3 cellular contexts compared by ENCODE assay signal in the genomic region with DNA sequence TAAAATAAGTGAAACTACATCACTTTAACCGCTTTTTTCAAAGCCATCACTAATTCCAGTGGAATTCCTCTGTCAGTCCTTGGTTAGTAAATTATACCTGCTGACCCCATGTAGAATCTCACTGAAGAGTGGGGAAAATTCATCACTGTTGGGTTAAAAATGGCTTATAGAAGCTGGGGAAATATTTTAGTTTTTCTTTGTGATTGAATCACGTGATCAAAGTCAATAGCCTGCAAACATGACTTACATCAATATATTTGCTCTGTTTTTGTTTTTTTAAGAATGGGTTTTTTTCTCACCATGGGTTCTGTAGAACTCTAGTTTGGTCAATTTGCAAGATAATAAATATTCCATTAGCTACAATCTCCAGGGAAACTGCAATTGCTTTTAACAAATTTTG.
TF ChIP-seq lines count a peak whose summit lies in the region.

No MANE protein-coding gene starts in this region.

TF ChIP-seq in HepG2, 621 proteins besides CTCF, POLR2A, EP300 and RAD21:
- no peak for TF ChIP-seq PAX8 (CRISPR knock-in tag; IDR thresholded peaks at IDR 0.05; ENCODE audit: borderline replicate concordance)
- TF ChIP-seq RAD51 (IDR thresholded peaks at IDR 0.05; ENCODE audit: borderline replicate concordance) = peak; percentile 35; the same call in 1 of the 2 replicates
- TF ChIP-seq, protein P1, sequence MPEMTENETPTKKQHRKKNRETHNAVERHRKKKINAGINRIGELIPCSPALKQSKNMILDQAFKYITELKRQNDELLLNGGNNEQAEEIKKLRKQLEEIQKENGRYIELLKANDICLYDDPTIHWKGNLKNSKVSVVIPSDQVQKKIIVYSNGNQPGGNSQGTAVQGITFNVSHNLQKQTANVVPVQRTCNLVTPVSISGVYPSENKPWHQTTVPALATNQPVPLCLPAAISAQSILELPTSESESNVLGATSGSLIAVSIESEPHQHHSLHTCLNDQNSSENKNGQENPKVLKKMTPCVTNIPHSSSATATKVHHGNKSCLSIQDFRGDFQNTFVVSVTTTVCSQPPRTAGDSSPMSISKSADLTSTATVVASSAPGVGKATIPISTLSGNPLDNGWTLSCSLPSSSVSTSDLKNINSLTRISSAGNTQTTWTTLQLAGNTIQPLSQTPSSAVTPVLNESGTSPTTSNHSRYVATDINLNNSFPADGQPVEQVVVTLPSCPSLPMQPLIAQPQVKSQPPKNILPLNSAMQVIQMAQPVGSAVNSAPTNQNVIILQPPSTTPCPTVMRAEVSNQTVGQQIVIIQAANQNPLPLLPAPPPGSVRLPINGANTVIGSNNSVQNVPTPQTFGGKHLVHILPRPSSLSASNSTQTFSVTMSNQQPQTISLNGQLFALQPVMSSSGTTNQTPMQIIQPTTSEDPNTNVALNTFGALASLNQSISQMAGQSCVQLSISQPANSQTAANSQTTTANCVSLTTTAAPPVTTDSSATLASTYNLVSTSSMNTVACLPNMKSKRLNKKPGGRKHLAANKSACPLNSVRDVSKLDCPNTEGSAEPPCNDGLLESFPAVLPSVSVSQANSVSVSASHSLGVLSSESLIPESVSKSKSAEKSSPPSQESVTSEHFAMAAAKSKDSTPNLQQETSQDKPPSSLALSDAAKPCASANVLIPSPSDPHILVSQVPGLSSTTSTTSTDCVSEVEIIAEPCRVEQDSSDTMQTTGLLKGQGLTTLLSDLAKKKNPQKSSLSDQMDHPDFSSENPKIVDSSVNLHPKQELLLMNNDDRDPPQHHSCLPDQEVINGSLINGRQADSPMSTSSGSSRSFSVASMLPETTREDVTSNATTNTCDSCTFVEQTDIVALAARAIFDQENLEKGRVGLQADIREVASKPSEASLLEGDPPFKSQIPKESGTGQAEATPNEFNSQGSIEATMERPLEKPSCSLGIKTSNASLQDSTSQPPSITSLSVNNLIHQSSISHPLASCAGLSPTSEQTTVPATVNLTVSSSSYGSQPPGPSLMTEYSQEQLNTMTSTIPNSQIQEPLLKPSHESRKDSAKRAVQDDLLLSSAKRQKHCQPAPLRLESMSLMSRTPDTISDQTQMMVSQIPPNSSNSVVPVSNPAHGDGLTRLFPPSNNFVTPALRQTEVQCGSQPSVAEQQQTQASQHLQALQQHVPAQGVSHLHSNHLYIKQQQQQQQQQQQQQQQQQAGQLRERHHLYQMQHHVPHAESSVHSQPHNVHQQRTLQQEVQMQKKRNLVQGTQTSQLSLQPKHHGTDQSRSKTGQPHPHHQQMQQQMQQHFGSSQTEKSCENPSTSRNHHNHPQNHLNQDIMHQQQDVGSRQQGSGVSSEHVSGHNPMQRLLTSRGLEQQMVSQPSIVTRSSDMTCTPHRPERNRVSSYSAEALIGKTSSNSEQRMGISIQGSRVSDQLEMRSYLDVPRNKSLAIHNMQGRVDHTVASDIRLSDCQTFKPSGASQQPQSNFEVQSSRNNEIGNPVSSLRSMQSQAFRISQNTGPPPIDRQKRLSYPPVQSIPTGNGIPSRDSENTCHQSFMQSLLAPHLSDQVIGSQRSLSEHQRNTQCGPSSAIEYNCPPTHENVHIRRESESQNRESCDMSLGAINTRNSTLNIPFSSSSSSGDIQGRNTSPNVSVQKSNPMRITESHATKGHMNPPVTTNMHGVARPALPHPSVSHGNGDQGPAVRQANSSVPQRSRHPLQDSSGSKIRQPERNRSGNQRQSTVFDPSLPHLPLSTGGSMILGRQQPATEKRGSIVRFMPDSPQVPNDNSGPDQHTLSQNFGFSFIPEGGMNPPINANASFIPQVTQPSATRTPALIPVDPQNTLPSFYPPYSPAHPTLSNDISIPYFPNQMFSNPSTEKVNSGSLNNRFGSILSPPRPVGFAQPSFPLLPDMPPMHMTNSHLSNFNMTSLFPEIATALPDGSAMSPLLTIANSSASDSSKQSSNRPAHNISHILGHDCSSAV (CRISPR knock-in tag; IDR thresholded peaks at IDR 0.05; ENCODE audit: borderline replicate concordance) = no peak
- no peak for TF ChIP-seq POLR2AphosphoS5 (IDR thresholded peaks at IDR 0.05; ENCODE audit: low read depth, low read length)
- TF ChIP-seq, protein P2, sequence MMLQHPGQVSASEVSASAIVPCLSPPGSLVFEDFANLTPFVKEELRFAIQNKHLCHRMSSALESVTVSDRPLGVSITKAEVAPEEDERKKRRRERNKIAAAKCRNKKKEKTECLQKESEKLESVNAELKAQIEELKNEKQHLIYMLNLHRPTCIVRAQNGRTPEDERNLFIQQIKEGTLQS (CRISPR knock-in tag; IDR thresholded peaks at IDR 0.05) = no peak
- TF ChIP-seq ARNT2 (CRISPR knock-in tag; IDR thresholded peaks at IDR 0.05; ENCODE audit: low read depth) = no peak
- no peak for TF ChIP-seq ZNF530 (CRISPR knock-in tag; IDR thresholded peaks at IDR 0.05; ENCODE audit: low read depth)
- TF ChIP-seq FOSL2 (CRISPR knock-in tag; IDR thresholded peaks at IDR 0.05) = no peak

TF ChIP-seq in GM12878, 131 proteins besides CTCF, POLR2A, EP300 and RAD21:
- TF ChIP-seq RAD51 (IDR thresholded peaks at IDR 0.05) (peak; percentile 57; the same call in 1 of the 2 replicates), ZNF217 (IDR thresholded peaks at IDR 0.05) (no peak)

TF ChIP-seq in K562, 482 proteins besides CTCF, POLR2A, EP300 and RAD21:
- TF ChIP-seq, protein P3, sequence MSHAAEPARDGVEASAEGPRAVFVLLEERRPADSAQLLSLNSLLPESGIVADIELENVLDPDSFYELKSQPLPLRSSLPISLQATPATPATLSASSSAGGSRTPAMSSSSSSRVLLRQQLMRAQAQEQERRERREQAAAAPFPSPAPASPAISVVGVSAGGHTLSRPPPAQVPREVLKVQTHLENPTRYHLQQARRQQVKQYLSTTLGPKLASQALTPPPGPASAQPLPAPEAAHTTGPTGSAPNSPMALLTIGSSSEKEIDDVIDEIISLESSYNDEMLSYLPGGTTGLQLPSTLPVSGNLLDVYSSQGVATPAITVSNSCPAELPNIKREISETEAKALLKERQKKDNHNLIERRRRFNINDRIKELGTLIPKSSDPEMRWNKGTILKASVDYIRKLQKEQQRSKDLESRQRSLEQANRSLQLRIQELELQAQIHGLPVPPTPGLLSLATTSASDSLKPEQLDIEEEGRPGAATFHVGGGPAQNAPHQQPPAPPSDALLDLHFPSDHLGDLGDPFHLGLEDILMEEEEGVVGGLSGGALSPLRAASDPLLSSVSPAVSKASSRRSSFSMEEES (CRISPR knock-in tag; IDR thresholded peaks at IDR 0.05) = peak; percentile 74
- no peak for TF ChIP-seq SREBF2 (CRISPR knock-in tag; IDR thresholded peaks at IDR 0.05)
